ENCODE assay signal across 1 cellular context in the genomic region with DNA sequence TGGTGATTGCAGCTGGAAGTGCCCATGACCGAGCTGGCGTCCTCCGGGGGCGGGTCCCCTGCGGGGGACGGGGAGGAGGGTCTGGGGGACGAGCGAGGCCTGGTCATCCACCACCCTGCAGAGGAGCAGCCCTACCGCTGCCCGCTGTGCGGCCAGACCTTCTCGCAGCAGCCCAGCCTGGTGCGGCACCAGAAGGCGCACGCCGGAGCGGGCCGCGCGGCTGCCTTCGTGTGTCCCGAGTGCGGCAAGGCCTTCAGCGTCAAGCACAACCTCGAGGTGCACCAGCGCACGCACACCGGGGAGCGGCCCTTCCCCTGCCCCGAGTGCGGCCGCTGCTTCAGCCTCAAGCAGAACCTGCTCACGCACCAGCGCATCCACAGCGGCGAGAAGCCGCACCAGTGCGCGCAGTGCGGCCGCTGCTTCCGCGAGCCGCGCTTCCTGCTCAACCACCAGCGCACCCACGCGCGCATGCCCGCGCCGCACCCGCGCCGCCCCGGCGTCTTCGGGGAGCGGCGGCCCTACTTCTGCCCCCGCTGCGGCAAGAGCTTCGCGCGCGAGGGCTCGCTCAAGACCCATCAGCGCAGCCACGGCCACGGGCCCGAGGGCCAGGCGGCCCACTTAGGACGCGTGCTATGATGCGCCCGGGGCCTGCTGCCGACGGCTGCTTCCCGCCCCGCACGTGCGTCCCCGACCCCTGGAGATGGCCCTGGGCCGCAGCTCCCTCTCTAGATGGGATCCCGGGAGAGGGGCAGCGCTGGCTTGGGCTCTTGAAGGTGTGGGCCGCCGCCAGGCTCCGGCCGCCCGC.
TF ChIP-seq lines count a peak whose summit lies in the region.

No MANE protein-coding gene starts in this region.

TF ChIP-seq in HepG2, 621 proteins besides CTCF, POLR2A, EP300 and RAD21:
- peak; percentile 42; the same call in 1 of the 2 replicates for TF ChIP-seq RBFOX2 (IDR thresholded peaks at IDR 0.05; ENCODE audit: low read depth, low read length)
- peak; percentile 52 for TF ChIP-seq AGO2 (optimal IDR thresholded peaks at IDR 0.05; ENCODE audit: low read depth, low read length)
- no peak for TF ChIP-seq SPEN (CRISPR knock-in tag; IDR thresholded peaks at IDR 0.05; ENCODE audit: low read depth)
